ENCODE assay signal across 1 cellular context in the genomic region with DNA sequence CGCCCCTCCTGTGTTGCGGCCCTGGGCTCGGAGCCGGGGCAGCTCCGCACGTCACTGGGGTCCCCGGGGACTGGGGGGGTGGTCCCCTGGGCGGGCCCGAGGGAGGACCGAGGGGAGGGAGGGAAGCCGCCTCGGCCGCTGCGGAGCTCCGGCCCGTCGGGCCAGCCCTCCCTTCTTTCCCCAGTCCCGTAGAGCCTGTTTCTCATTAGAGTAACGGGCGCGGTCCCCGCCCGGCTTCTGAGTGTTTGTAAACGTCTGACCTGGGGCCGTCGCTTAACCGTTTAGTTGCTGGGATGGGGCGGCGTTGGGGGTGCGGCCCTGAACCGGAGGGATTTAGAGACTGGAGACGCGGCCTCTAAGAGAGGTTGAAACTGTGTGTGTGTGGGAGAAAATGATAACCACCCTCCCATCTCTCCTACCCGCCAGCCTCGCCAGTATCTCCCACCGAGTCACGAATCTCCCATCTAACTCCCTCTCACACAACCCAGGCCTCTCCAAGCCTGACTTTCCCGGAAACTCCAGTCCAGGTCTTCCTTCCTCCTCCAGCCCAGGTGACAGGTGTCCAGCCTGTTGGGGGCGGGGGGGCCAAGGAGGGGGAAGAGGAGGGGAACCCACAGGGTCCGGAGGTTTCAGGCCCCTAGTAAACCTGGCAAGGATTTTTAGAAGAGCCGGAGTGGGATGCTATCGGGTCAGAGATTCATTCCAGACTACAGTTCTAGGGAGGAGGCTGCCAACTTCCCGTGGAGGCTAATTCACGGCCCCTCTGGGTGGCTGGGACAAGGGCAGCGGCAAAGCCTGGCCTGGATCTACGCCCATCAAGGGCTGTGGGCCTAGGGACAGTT.
TF ChIP-seq lines count a peak whose summit lies in the region.

No MANE protein-coding gene starts in this region.

TF ChIP-seq in HepG2, 621 proteins besides CTCF, POLR2A, EP300 and RAD21 (continued from another document and continues in another):
- TF ChIP-seq, protein P1, sequence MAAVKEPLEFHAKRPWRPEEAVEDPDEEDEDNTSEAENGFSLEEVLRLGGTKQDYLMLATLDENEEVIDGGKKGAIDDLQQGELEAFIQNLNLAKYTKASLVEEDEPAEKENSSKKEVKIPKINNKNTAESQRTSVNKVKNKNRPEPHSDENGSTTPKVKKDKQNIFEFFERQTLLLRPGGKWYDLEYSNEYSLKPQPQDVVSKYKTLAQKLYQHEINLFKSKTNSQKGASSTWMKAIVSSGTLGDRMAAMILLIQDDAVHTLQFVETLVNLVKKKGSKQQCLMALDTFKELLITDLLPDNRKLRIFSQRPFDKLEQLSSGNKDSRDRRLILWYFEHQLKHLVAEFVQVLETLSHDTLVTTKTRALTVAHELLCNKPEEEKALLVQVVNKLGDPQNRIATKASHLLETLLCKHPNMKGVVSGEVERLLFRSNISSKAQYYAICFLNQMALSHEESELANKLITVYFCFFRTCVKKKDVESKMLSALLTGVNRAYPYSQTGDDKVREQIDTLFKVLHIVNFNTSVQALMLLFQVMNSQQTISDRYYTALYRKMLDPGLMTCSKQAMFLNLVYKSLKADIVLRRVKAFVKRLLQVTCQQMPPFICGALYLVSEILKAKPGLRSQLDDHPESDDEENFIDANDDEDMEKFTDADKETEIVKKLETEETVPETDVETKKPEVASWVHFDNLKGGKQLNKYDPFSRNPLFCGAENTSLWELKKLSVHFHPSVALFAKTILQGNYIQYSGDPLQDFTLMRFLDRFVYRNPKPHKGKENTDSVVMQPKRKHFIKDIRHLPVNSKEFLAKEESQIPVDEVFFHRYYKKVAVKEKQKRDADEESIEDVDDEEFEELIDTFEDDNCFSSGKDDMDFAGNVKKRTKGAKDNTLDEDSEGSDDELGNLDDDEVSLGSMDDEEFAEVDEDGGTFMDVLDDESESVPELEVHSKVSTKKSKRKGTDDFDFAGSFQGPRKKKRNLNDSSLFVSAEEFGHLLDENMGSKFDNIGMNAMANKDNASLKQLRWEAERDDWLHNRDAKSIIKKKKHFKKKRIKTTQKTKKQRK (IDR thresholded peaks at IDR 0.05; ENCODE audit: low read length): no peak
- TF ChIP-seq ZNF326 (CRISPR knock-in tag; IDR thresholded peaks at IDR 0.05; ENCODE audit: borderline replicate concordance) (no peak), PHF21A (CRISPR knock-in tag; IDR thresholded peaks at IDR 0.05) (peak; percentile 50), MAF1 (CRISPR knock-in tag; IDR thresholded peaks at IDR 0.05; ENCODE audit: borderline replicate concordance) (no peak), MEIS1 (CRISPR knock-in tag; IDR thresholded peaks at IDR 0.05; ENCODE audit: borderline replicate concordance) (peak; percentile 86; the same call in 1 of the 2 replicates), NFKB2 (CRISPR knock-in tag; IDR thresholded peaks at IDR 0.05; ENCODE audit: borderline replicate concordance) (peak; percentile 32; the same call in 1 of the 2 replicates), SALL2 (CRISPR knock-in tag; IDR thresholded peaks at IDR 0.05) (no peak), ZNF781 (CRISPR knock-in tag; IDR thresholded peaks at IDR 0.05; ENCODE audit: borderline replicate concordance, not compliant biosample characterization) (peak; percentile 87), ZKSCAN5 (CRISPR knock-in tag; IDR thresholded peaks at IDR 0.05) (0 out of 2 replicates have a peak, but pooled peaks have one; percentile 44), SP4 (CRISPR knock-in tag; IDR thresholded peaks at IDR 0.05) (0 out of 2 replicates have a peak, but pooled peaks have one; percentile 37), ZNF672 (CRISPR knock-in tag; IDR thresholded peaks at IDR 0.05) (no peak), ZNF572 (CRISPR knock-in tag; IDR thresholded peaks at IDR 0.05) (peak; percentile 79), EZH2 (conservative IDR thresholded peaks at IDR 0.05; ENCODE audit: low read depth, low read length) (no peak; the same call in none of the 2 replicates), PAF1 (CRISPR knock-in tag; IDR thresholded peaks at IDR 0.05) (no peak), NFKBIZ (CRISPR knock-in tag; IDR thresholded peaks at IDR 0.05) (0 out of 2 replicates have a peak, but pooled peaks have one; percentile 27), WIZ (CRISPR knock-in tag; IDR thresholded peaks at IDR 0.05) (no peak), ZBTB7B (CRISPR knock-in tag; IDR thresholded peaks at IDR 0.05) (peak; percentile 49; the same call in 1 of the 2 replicates), NFE2 (CRISPR knock-in tag; IDR thresholded peaks at IDR 0.05) (no peak), ZNF761 (CRISPR knock-in tag; conservative IDR thresholded peaks at IDR 0.05) (0 out of 2 replicates have a peak, but pooled peaks have one; percentile 64), SMYD3 (CRISPR knock-in tag; IDR thresholded peaks at IDR 0.05) (0 out of 2 replicates have a peak, but pooled peaks have one; percentile 37), ZIK1 (CRISPR knock-in tag; IDR thresholded peaks at IDR 0.05; ENCODE audit: borderline replicate concordance, low read depth) (peak; percentile 72; the same call in 1 of the 2 replicates), ZNF614 (CRISPR knock-in tag; IDR thresholded peaks at IDR 0.05; ENCODE audit: borderline replicate concordance) (no peak), DMAP1 (CRISPR knock-in tag; IDR thresholded peaks at IDR 0.05) (0 out of 2 replicates have a peak, but pooled peaks have one; percentile 35), FOXP1 (IDR thresholded peaks at IDR 0.05) (no peak), FOXP1 (CRISPR knock-in tag; IDR thresholded peaks at IDR 0.05) (0 out of 2 replicates have a peak, but pooled peaks have one; percentile 13), ADNP (CRISPR knock-in tag; IDR thresholded peaks at IDR 0.05) (no peak), FOSL1 (CRISPR knock-in tag; IDR thresholded peaks at IDR 0.05; ENCODE audit: borderline replicate concordance) (no peak), AHR (CRISPR knock-in tag; IDR thresholded peaks at IDR 0.05) (peak; percentile 84; the same call in 1 of the 2 replicates), ZNF124 (CRISPR knock-in tag; IDR thresholded peaks at IDR 0.05) (peak; percentile 61; the same call in 1 of the 2 replicates), BRCA1 (CRISPR knock-in tag; IDR thresholded peaks at IDR 0.05) (no peak; the same call in 1 of the 2 replicates), KDM5B (CRISPR knock-in tag; IDR thresholded peaks at IDR 0.05; ENCODE audit: borderline replicate concordance) (peak; percentile 49), MAFG (CRISPR knock-in tag; IDR thresholded peaks at IDR 0.05) (no peak), CBX1 (IDR thresholded peaks at IDR 0.05; ENCODE audit: low read depth) (no peak), PHF20 (CRISPR knock-in tag; IDR thresholded peaks at IDR 0.05) (0 out of 2 replicates have a peak, but pooled peaks have one; percentile 55), RFXAP (CRISPR knock-in tag; IDR thresholded peaks at IDR 0.05; ENCODE audit: borderline replicate concordance) (peak; percentile 2; the same call in 1 of the 2 replicates), ZNF879 (CRISPR knock-in tag; IDR thresholded peaks at IDR 0.05) (no peak), RBM39 (IDR thresholded peaks at IDR 0.05; ENCODE audit: low read depth, low read length, poor library complexity, severe bottlenecking) (peak; percentile 44), ZNF329 (CRISPR knock-in tag; IDR thresholded peaks at IDR 0.05; ENCODE audit: low read depth) (no peak), ZNF30 (CRISPR knock-in tag; IDR thresholded peaks at IDR 0.05) (0 out of 2 replicates have a peak, but pooled peaks have one; percentile 65), SOX13 (IDR thresholded peaks at IDR 0.05) (peak; percentile 29; the same call in 1 of the 2 replicates), SOX13 (CRISPR knock-in tag; conservative IDR thresholded peaks at IDR 0.05 in 1 of 2, IDR thresholded peaks at IDR 0.05 in 1 of 2) (peak in 1 of 2 experiments; percentile 37; a peak in 1 of 4 replicates), ZNF841 (CRISPR knock-in tag; IDR thresholded peaks at IDR 0.05; ENCODE audit: borderline replicate concordance) (no peak), ZNF335 (CRISPR knock-in tag; IDR thresholded peaks at IDR 0.05) (no peak), ZSCAN30 (CRISPR knock-in tag; IDR thresholded peaks at IDR 0.05) (no peak), SKI (IDR thresholded peaks at IDR 0.05; ENCODE audit: partially characterized antibody) (no peak), MED1 (CRISPR knock-in tag; IDR thresholded peaks at IDR 0.05) (no peak; the same call in 1 of the 2 replicates), AGO2 (optimal IDR thresholded peaks at IDR 0.05; ENCODE audit: low read depth, low read length) (no peak), ZNF564 (CRISPR knock-in tag; IDR thresholded peaks at IDR 0.05) (0 out of 2 replicates have a peak, but pooled peaks have one; percentile 20), NFIB (CRISPR knock-in tag; IDR thresholded peaks at IDR 0.05; ENCODE audit: borderline replicate concordance) (no peak), ZEB1 (IDR thresholded peaks at IDR 0.05; ENCODE audit: insufficient replicate concordance, low read depth) (peak; percentile 100), EED (CRISPR knock-in tag; IDR thresholded peaks at IDR 0.05) (no peak), RAD51 (IDR thresholded peaks at IDR 0.05; ENCODE audit: borderline replicate concordance) (no peak), REL (CRISPR knock-in tag; conservative IDR thresholded peaks at IDR 0.05) (no peak), ZNF510 (CRISPR knock-in tag; IDR thresholded peaks at IDR 0.05; ENCODE audit: low read depth) (no peak; the same call in 1 of the 2 replicates)
- TF ChIP-seq, protein P2, sequence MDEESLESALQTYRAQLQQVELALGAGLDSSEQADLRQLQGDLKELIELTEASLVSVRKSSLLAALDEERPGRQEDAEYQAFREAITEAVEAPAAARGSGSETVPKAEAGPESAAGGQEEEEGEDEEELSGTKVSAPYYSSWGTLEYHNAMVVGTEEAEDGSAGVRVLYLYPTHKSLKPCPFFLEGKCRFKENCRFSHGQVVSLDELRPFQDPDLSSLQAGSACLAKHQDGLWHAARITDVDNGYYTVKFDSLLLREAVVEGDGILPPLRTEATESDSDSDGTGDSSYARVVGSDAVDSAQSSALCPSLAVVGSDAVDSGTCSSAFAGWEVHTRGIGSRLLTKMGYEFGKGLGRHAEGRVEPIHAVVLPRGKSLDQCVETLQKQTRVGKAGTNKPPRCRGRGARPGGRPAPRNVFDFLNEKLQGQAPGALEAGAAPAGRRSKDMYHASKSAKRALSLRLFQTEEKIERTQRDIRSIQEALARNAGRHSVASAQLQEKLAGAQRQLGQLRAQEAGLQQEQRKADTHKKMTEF (CRISPR knock-in tag; IDR thresholded peaks at IDR 0.05): peak; percentile 47
- TF ChIP-seq, protein P3, sequence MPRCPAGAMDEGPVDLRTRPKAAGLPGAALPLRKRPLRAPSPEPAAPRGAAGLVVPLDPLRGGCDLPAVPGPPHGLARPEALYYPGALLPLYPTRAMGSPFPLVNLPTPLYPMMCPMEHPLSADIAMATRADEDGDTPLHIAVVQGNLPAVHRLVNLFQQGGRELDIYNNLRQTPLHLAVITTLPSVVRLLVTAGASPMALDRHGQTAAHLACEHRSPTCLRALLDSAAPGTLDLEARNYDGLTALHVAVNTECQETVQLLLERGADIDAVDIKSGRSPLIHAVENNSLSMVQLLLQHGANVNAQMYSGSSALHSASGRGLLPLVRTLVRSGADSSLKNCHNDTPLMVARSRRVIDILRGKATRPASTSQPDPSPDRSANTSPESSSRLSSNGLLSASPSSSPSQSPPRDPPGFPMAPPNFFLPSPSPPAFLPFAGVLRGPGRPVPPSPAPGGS (CRISPR knock-in tag; IDR thresholded peaks at IDR 0.05): peak; percentile 22; the same call in 1 of the 2 replicates
- TF ChIP-seq, protein P4, sequence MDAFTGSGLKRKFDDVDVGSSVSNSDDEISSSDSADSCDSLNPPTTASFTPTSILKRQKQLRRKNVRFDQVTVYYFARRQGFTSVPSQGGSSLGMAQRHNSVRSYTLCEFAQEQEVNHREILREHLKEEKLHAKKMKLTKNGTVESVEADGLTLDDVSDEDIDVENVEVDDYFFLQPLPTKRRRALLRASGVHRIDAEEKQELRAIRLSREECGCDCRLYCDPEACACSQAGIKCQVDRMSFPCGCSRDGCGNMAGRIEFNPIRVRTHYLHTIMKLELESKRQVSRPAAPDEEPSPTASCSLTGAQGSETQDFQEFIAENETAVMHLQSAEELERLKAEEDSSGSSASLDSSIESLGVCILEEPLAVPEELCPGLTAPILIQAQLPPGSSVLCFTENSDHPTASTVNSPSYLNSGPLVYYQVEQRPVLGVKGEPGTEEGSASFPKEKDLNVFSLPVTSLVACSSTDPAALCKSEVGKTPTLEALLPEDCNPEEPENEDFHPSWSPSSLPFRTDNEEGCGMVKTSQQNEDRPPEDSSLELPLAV (CRISPR knock-in tag; conservative IDR thresholded peaks at IDR 0.05; ENCODE audit: low read depth): no peak
- TF ChIP-seq, protein P5, sequence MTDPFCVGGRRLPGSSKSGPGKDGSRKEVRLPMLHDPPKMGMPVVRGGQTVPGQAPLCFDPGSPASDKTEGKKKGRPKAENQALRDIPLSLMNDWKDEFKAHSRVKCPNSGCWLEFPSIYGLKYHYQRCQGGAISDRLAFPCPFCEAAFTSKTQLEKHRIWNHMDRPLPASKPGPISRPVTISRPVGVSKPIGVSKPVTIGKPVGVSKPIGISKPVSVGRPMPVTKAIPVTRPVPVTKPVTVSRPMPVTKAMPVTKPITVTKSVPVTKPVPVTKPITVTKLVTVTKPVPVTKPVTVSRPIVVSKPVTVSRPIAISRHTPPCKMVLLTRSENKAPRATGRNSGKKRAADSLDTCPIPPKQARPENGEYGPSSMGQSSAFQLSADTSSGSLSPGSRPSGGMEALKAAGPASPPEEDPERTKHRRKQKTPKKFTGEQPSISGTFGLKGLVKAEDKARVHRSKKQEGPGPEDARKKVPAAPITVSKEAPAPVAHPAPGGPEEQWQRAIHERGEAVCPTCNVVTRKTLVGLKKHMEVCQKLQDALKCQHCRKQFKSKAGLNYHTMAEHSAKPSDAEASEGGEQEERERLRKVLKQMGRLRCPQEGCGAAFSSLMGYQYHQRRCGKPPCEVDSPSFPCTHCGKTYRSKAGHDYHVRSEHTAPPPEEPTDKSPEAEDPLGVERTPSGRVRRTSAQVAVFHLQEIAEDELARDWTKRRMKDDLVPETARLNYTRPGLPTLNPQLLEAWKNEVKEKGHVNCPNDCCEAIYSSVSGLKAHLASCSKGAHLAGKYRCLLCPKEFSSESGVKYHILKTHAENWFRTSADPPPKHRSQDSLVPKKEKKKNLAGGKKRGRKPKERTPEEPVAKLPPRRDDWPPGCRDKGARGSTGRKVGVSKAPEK (CRISPR knock-in tag; IDR thresholded peaks at IDR 0.05; ENCODE audit: borderline replicate concordance): peak; percentile 25
- TF ChIP-seq, protein P6, sequence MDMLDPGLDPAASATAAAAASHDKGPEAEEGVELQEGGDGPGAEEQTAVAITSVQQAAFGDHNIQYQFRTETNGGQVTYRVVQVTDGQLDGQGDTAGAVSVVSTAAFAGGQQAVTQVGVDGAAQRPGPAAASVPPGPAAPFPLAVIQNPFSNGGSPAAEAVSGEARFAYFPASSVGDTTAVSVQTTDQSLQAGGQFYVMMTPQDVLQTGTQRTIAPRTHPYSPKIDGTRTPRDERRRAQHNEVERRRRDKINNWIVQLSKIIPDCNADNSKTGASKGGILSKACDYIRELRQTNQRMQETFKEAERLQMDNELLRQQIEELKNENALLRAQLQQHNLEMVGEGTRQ (IDR thresholded peaks at IDR 0.05; ENCODE audit: low read depth, low read length): no peak
- TF ChIP-seq, protein P6 (CRISPR knock-in tag; IDR thresholded peaks at IDR 0.05; ENCODE audit: borderline replicate concordance): peak; percentile 61; the same call in 1 of the 2 replicates
